1 cellular context compared by ENCODE assay signal in genomic region chr11:123055132-123055924, GRCh38.
TF ChIP-seq lines count a peak whose summit lies in the region.

No MANE protein-coding gene starts in this region.

TF ChIP-seq in IMR-90, 13 proteins besides CTCF, POLR2A, EP300 and RAD21 (continued from another document):
- TF ChIP-seq RFX5 (IDR thresholded peaks at IDR 0.05; ENCODE audit: low read depth, low read length), result no peak
- no peak for TF ChIP-seq FOS (IDR thresholded peaks at IDR 0.05; ENCODE audit: low read depth, low read length)
- no peak for TF ChIP-seq BHLHE40 (IDR thresholded peaks at IDR 0.05; ENCODE audit: low read depth, low read length)
- no peak for TF ChIP-seq CHD1 (IDR thresholded peaks at IDR 0.05; ENCODE audit: low read depth, low read length)
